Comparison of ENCODE assay signal across 8 cellular contexts in genomic region chr11:111777094-111778046, GRCh38. TPM values are rescaled to one million over a fixed set of nuclear protein-coding genes. Genes with fewer than 3 reads are reported as not detected.
DNase-seq lines count a peak whose midpoint lies in the region; ATAC-seq and TF ChIP-seq lines count a peak whose summit lies in the region.

No MANE protein-coding gene starts in this region.

- intact Hi-C loops in heart left ventricle (cut with DNase I): loop anchor here in 9 of 10 donors (1.0 to 10.0 kb wide), 13 partner anchors 55 to 213 kb away; partner anchors contain the start of gene SIK2 (in 7 of the 9)

- peaks cover 0 to 17% (median 12%) of the 10 kb centered on the region in 12 donors for H3K4me1 ChIP-seq in heart left ventricle

- H3K4me1 Mint-ChIP-seq in activated T-helper 17 cell treated with anti-CD3 and anti-CD28 coated beads, Interleukin-2, amount 50 U/mL, for 72 hours: no peaks in the 10 kb centered on the region

- peak; percentile 59 for ATAC-seq in GM19035 (IDR thresholded peaks at IDR 0.05; ENCODE audit: unreplicated experiment)
- peak; percentile 74 for ATAC-seq in HG03196 (IDR thresholded peaks at IDR 0.05; ENCODE audit: unreplicated experiment)
- ATAC-seq in activated T-helper 17 cell treated with anti-CD3 and anti-CD28 coated beads, Interleukin-2, amount 50 U/mL, for 72 hours (replicated peaks): peak; percentile 85
- peak; percentile 72 to 82 (median 79) for ATAC-seq in heart left ventricle

- 70 to 77% (median 74%) methylated on average over 4 of the region's 4 CpGs for WGBS in heart left ventricle, 4 donors

- H3K27ac Mint-ChIP-seq in activated T-helper 17 cell treated with anti-CD3 and anti-CD28 coated beads, Interleukin-2, amount 50 U/mL, for 72 hours: no peak overlapping the region

- no peak for TF ChIP-seq POLR2A in heart left ventricle (IDR thresholded peaks at IDR 0.05)

- H3K4me3 Mint-ChIP-seq in activated T-helper 17 cell treated with anti-CD3 and anti-CD28 coated beads, Interleukin-2, amount 50 U/mL, for 72 hours: no peak overlapping the region

- no peak overlapping the region for H3K4me3 ChIP-seq in heart left ventricle
- no peak overlapping the region for H3K4me3 ChIP-seq in retinal pigment epithelial cell (ENCODE audit: low read length)

- no peaks in the 10 kb centered on the region for H3K9me3 Mint-ChIP-seq in activated T-helper 17 cell treated with anti-CD3 and anti-CD28 coated beads, Interleukin-2, amount 50 U/mL, for 72 hours

- no peaks in the 10 kb centered on the region for H3K36me3 Mint-ChIP-seq in activated T-helper 17 cell treated with anti-CD3 and anti-CD28 coated beads, Interleukin-2, amount 50 U/mL, for 72 hours (ENCODE audit: low read depth)

- no peaks in the 10 kb centered on the region for H3K27me3 ChIP-seq in heart left ventricle

- no peaks in the 10 kb centered on the region for H3K36me3 ChIP-seq in heart left ventricle

- TF ChIP-seq CTCF in heart left ventricle (IDR thresholded peaks at IDR 0.05) (peak; percentile 60 to 87 (median 84)), retinal pigment epithelial cell (conservative IDR thresholded peaks at IDR 0.05; ENCODE audit: low read depth, low read length) (peak; percentile 79)

- H3K27me3 Mint-ChIP-seq in activated T-helper 17 cell treated with anti-CD3 and anti-CD28 coated beads, Interleukin-2, amount 50 U/mL, for 72 hours: no peaks in the 10 kb centered on the region

- DNase-seq in DMS153 treated with DMSO at 0.1 percent for 48 hours (lab: John Stamatoyannopoulos, UW; ENCODE audit: unreplicated experiment) (peak; percentile 84), NCI-H2227 treated with DMSO at 0.1 percent for 48 hours (lab: John Stamatoyannopoulos, UW) (peak; percentile 50), heart left ventricle (peak in 1 of 5 donors; percentile 37), retinal pigment epithelial cell (ENCODE audit: low read depth) (peak; percentile 93), GOT3 (lab: John Stamatoyannopoulos, UW) (no peak)

- H3K9me3 ChIP-seq in heart left ventricle: no peaks in the 10 kb centered on the region

- peak overlapping the region in 1 of 12 donors; percentile 11 for H3K27ac ChIP-seq in heart left ventricle

RNA-seq across cellular contexts. Expression of gene PPP2R1B, which starts 11.2 kb away (rescaled TPM):
- total RNA-seq in activated T-helper 17 cell treated with anti-CD3 and anti-CD28 coated beads, Interleukin-2, amount 50 U/mL, for 72 hours: 10 to 100 TPM; 46.9 to 72.6 TPM
- 10 to 100 TPM in 5 of 9 donors, 1 to 10 TPM in 4; 6.8 to 99.9 (median 11.8) TPM for total RNA-seq in heart left ventricle
- polyA plus RNA-seq in heart left ventricle: 1 to 10 TPM; 4.2 to 7.9 TPM
